In genomic region chr9:127407505-127407868, GRCh38 we compare ENCODE assay signal across 1 cellular context.
TF ChIP-seq lines count a peak whose summit lies in the region.

No MANE protein-coding gene starts in this region.

TF ChIP-seq in HepG2, 621 proteins besides CTCF, POLR2A, EP300 and RAD21:
- TF ChIP-seq MTA1 (CRISPR knock-in tag; IDR thresholded peaks at IDR 0.05; ENCODE audit: borderline replicate concordance) (no peak), ISX (CRISPR knock-in tag; conservative IDR thresholded peaks at IDR 0.05) (no peak), ZNF510 (CRISPR knock-in tag; IDR thresholded peaks at IDR 0.05; ENCODE audit: low read depth) (no peak), ZNF180 (CRISPR knock-in tag; IDR thresholded peaks at IDR 0.05; ENCODE audit: borderline replicate concordance, low read depth) (no peak)
- TF ChIP-seq, protein P1, sequence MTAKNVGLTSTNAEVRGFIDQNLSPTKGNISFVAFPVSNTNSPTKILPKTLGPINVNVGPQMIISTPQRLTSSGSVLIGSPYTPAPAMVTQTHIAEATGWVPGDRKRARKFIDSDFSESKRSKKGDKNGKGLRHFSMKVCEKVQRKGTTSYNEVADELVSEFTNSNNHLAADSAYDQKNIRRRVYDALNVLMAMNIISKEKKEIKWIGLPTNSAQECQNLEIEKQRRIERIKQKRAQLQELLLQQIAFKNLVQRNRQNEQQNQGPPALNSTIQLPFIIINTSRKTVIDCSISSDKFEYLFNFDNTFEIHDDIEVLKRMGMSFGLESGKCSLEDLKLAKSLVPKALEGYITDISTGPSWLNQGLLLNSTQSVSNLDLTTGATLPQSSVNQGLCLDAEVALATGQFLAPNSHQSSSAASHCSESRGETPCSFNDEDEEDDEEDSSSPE (CRISPR knock-in tag; IDR thresholded peaks at IDR 0.05): no peak
- TF ChIP-seq, protein P2, sequence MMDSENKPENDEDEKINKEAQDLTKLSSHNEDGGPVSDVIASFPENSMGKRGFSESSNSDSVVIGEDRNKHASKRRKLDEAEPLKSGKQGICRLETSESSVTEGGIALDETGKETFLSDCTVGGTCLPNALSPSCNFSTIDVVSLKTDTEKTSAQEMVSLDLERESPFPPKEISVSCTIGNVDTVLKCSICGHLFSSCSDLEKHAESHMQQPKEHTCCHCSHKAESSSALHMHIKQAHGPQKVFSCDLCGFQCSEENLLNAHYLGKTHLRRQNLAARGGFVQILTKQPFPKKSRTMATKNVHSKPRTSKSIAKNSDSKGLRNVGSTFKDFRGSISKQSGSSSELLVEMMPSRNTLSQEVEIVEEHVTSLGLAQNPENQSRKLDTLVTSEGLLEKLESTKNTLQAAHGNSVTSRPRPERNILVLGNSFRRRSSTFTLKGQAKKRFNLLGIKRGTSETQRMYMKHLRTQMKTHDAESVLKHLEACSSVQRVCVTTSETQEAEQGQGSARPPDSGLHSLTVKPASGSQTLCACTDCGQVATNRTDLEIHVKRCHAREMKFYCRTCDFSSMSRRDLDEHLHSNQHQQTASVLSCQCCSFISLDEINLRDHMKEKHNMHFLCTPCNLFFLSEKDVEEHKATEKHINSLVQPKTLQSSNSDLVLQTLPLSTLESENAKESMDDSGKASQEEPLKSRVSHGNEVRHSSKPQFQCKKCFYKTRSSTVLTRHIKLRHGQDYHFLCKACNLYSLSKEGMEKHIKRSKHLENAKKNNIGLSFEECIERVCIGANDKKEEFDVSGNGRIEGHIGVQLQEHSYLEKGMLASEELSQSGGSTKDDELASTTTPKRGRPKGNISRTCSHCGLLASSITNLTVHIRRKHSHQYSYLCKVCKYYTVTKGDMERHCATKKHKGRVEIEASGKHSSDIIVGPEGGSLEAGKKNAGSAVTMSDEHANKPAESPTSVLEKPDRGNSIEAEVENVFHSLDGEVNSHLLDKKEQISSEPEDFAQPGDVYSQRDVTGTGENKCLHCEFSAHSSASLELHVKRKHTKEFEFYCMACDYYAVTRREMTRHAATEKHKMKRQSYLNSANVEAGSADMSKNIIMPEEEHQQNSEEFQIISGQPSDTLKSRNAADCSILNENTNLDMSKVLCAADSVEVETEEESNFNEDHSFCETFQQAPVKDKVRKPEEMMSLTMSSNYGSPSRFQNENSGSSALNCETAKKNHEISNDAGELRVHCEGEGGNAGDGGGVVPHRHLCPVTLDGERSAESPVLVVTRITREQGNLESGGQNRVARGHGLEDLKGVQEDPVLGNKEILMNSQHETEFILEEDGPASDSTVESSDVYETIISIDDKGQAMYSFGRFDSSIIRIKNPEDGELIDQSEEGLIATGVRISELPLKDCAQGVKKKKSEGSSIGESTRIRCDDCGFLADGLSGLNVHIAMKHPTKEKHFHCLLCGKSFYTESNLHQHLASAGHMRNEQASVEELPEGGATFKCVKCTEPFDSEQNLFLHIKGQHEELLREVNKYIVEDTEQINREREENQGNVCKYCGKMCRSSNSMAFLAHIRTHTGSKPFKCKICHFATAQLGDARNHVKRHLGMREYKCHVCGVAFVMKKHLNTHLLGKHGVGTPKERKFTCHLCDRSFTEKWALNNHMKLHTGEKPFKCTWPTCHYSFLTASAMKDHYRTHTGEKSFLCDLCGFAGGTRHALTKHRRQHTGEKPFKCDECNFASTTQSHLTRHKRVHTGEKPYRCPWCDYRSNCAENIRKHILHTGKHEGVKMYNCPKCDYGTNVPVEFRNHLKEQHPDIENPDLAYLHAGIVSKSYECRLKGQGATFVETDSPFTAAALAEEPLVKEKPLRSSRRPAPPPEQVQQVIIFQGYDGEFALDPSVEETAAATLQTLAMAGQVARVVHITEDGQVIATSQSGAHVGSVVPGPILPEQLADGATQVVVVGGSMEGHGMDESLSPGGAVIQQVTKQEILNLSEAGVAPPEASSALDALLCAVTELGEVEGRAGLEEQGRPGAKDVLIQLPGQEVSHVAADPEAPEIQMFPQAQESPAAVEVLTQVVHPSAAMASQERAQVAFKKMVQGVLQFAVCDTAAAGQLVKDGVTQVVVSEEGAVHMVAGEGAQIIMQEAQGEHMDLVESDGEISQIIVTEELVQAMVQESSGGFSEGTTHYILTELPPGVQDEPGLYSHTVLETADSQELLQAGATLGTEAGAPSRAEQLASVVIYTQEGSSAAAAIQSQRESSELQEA (CRISPR knock-in tag; IDR thresholded peaks at IDR 0.05; ENCODE audit: not compliant biosample characterization): no peak
